In the genomic region with DNA sequence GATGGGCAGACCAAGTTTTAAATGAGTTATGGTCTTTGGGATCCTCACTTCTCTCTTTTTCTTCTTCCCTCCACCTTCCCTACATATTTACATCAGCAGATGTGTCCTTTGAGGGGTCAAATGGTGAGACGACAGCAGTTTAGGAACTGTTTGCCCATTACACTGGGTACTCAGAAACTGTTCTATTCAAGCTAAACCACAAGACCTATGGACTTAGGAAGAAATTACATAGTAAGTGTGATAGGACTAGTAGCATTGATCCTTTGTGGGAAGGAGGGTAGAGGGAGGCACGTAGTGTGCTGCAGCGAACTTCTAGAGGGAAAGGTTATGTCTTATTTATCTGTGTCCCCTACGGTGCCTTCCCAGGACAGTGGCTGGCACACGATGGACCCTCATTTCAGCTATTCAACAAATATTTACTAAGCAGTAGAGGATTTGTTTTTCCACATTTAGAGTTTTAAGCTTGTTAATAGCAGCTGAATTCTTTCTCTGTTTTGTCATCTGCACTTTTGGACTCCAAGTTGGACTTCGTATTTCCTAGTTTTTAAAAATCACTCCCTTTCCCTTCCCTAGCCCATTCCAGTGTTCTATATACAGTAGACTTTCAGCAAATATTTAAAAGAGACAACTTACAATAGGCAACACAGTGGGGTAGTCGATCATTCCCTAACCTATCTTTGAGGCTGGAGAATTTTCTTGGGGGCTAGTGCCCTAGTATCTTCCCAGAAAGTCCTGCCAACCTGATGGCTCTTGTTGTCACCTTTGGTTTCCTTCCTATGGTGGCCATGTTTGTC, we compare ENCODE assay signal across 19 cellular contexts. TPM values are rescaled to one million over a fixed set of nuclear protein-coding genes. Genes with fewer than 3 reads are reported as not detected.
DNase-seq lines count a peak whose midpoint lies in the region; ATAC-seq, FAIRE-seq and TF ChIP-seq lines count a peak whose summit lies in the region.
"Had no signal": no experiment of that assay in that cellular context is flagged by ENCODE, and none has a peak within 500 bp of the region (broad histone marks: within the 10 kb centered on the region; RNA-seq: fewer than 3 reads in every experiment).

No MANE protein-coding gene starts in this region.

- H3K36me3 Mint-ChIP-seq in HFFc6 (ENCODE audit: low read depth) (peaks cover 12% of the 10 kb centered on the region; the same call in 1 of the 2 replicates), mesothelial cell of epicardium (peaks cover 13% of the 10 kb centered on the region)
- H3K36me3 Mint-ChIP-seq: naive thymus-derived CD4-positive, alpha-beta T cell had no signal

- H3K4me3 Mint-ChIP-seq in HFFc6 (peak overlapping the region; percentile 38; the same call in 1 of the 2 replicates), mesothelial cell of epicardium (no peak overlapping the region)
- H3K4me3 Mint-ChIP-seq: activated naive CD8-positive, alpha-beta T cell treated with anti-CD3 and anti-CD28 coated beads, Interleukin-2, amount 50 U/mL, for 24 hours; activated T-cell treated with anti-CD3 and anti-CD28 coated beads, Interleukin-2, amount 50 U/mL, for 4 hours; IgD-negative memory B cell; naive thymus-derived CD4-positive, alpha-beta T cell had no signal

- H3K27me3 ChIP-seq in endothelial cell of umbilical vein (ENCODE audit: control insufficient read depth in 2 of 2, insufficient read depth in 2 of 2, low read length in 2 of 2) (no peaks in the 10 kb centered on the region), stomach (no peaks in the 10 kb centered on the region)

- no peak for FAIRE-seq in endothelial cell of umbilical vein (lab: Jason Lieb, UNC)

- peaks cover 1 to 11% of the 10 kb centered on the region in 2 experiments for H3K36me3 ChIP-seq in endothelial cell of umbilical vein (ENCODE audit: control insufficient read depth in 2 of 2, extremely low read depth in 1 of 2, insufficient read depth in 2 of 2, low read length in 2 of 2)
- H3K36me3 ChIP-seq in stomach = peaks cover 0 to 18% (median 2%) of the 10 kb centered on the region in 4 donors

- H3K9me3 Mint-ChIP-seq in HFFc6 (no peaks in the 10 kb centered on the region), mesothelial cell of epicardium (no peaks in the 10 kb centered on the region)
- H3K9me3 Mint-ChIP-seq: activated naive CD8-positive, alpha-beta T cell treated with anti-CD3 and anti-CD28 coated beads, Interleukin-2, amount 50 U/mL, for 24 hours; activated T-cell treated with anti-CD3 and anti-CD28 coated beads, Interleukin-2, amount 50 U/mL, for 4 hours; IgD-negative memory B cell had no signal

- POLR2A ChIA-PET in endothelial cell of umbilical vein (lab: Charles Lee) = no interaction called here

- DNase-seq in HFFc6 (no peak), endothelial cell of umbilical vein (ENCODE audit: low read depth, low spot score) (peak; percentile 46), mesothelial cell of epicardium (ENCODE audit: low spot score in 2 of 2, unreplicated experiment in 2 of 2) (no peak), stomach (no peak)
- no peak for DNase-seq in activated T-cell treated with anti-CD3 and anti-CD28 coated beads, Interleukin-2, amount 50 U/mL, for 1 hour
- DNase-seq: activated CD4-positive, alpha-beta T cell treated with anti-CD3 and anti-CD28 coated beads for 4 hours; activated naive CD8-positive, alpha-beta T cell treated with anti-CD3 and anti-CD28 coated beads, Interleukin-2, amount 50 U/mL, for 24 hours; activated T-cell treated with anti-CD3 and anti-CD28 coated beads, Interleukin-2, amount 50 U/mL, for 4 hours; AML-193; DMS53; naive thymus-derived CD4-positive, alpha-beta T cell; NCI-H146; NCI-H510A treated with DMSO at 0.1 percent for 48 hours; stimulated activated CD4-positive, alpha-beta T cell treated with anti-CD3 and anti-CD28 coated beads, Interleukin-12 subunit alpha, Interleukin-12 subunit beta, amount 100 ng/mL, for 4 hours; trophoblast cell had no signal

- H3K4me3 ChIP-seq in endothelial cell of umbilical vein (replicated peaks in 1 of 3; ENCODE audit: insufficient read depth in 1 of 3, low read depth in 1 of 3, low read length in 3 of 3) = peak overlapping the region in 1 of 3 experiments; percentile 9
- H3K4me3 ChIP-seq in stomach = no peak overlapping the region

- H3K27ac ChIP-seq in endothelial cell of umbilical vein (ENCODE audit: insufficient read depth, low read depth, low read length) = peak overlapping the region; percentile 89
- peak overlapping the region; percentile 73 to 88 (median 81) for H3K27ac ChIP-seq in stomach

- peaks cover 3% of the 10 kb centered on the region; the same call in 1 of the 2 replicates for H3K27me3 Mint-ChIP-seq in HFFc6 (ENCODE audit: insufficient read depth)
- H3K27me3 Mint-ChIP-seq in mesothelial cell of epicardium (ENCODE audit: low read depth) = no peaks in the 10 kb centered on the region
- H3K27me3 Mint-ChIP-seq: activated naive CD8-positive, alpha-beta T cell treated with anti-CD3 and anti-CD28 coated beads, Interleukin-2, amount 50 U/mL, for 24 hours had no signal

- H3K9ac ChIP-seq in endothelial cell of umbilical vein (replicated peaks; ENCODE audit: extremely low read depth, insufficient read depth, low read length) = peak overlapping the region; percentile 11

- H3K4me1 ChIP-seq in endothelial cell of umbilical vein (ENCODE audit: control insufficient read depth, extremely low read depth, insufficient read depth, low read length) = peaks cover 65% of the 10 kb centered on the region
- peaks cover 45 to 78% (median 68%) of the 10 kb centered on the region in 4 donors for H3K4me1 ChIP-seq in stomach

- dilution Hi-C loops in endothelial cell of umbilical vein (cut with MboI; ENCODE audit: extremely low pct_ligation_motif_present, low sequenced_read_pairs) = no loop called here

- no peaks in the 10 kb centered on the region for H4K20me1 ChIP-seq in endothelial cell of umbilical vein (replicated peaks; ENCODE audit: control insufficient read depth, extremely low read depth, insufficient read depth, low read length)

- H3K9me1 ChIP-seq in endothelial cell of umbilical vein (replicated peaks; ENCODE audit: control insufficient read depth, extremely low read depth, insufficient read depth, low read length) = no peaks in the 10 kb centered on the region

- TSS peak; percentile 42 for BruUV-seq in endothelial cell of umbilical vein (replicated peaks; lab: Mats Ljungman, UMichigan)

- TF ChIP-seq POLR2A in endothelial cell of umbilical vein (IDR thresholded peaks at IDR 0.05; ENCODE audit: low read depth, low read length) (no peak), stomach (IDR thresholded peaks at IDR 0.05) (no peak)

- H3K4me1 Mint-ChIP-seq in HFFc6 (ENCODE audit: low read depth) (peaks cover 51% of the 10 kb centered on the region), mesothelial cell of epicardium (peaks cover 49% of the 10 kb centered on the region)
- H3K4me1 Mint-ChIP-seq: activated naive CD8-positive, alpha-beta T cell treated with anti-CD3 and anti-CD28 coated beads, Interleukin-2, amount 50 U/mL, for 24 hours; IgD-negative memory B cell had no signal

- WGBS in stomach, 5 donors = 21 to 29% (median 25%) methylated on average over 7 of the region's 7 CpGs

- peak overlapping the region; percentile 41 for H3K27ac Mint-ChIP-seq in HFFc6
- H3K27ac Mint-ChIP-seq in mesothelial cell of epicardium = peak overlapping the region; percentile 97
- H3K27ac Mint-ChIP-seq: activated naive CD8-positive, alpha-beta T cell treated with anti-CD3 and anti-CD28 coated beads, Interleukin-2, amount 50 U/mL, for 24 hours had no signal

- TF ChIP-seq CTCF in HFFc6 (IDR thresholded peaks at IDR 0.05) (no peak), endothelial cell of umbilical vein (IDR thresholded peaks at IDR 0.05; ENCODE audit: extremely low read depth in 1 of 2, insufficient read depth in 1 of 2, low read depth in 1 of 2, low read length in 2 of 2) (no peak), mesothelial cell of epicardium (IDR thresholded peaks at IDR 0.05; ENCODE audit: unreplicated experiment) (no peak), stomach (IDR thresholded peaks at IDR 0.05) (no peak)

- H3K9me3 ChIP-seq in endothelial cell of umbilical vein (replicated peaks; ENCODE audit: control insufficient read depth, insufficient read depth, low read length) (no peaks in the 10 kb centered on the region), stomach (no peaks in the 10 kb centered on the region)

- no peak for ATAC-seq in GM18502 (IDR thresholded peaks at IDR 0.05; ENCODE audit: poor library complexity, unreplicated experiment)
- ATAC-seq in GM21576 (IDR thresholded peaks at IDR 0.05; ENCODE audit: unreplicated experiment) = no peak
- no peak for ATAC-seq in HG02623 (IDR thresholded peaks at IDR 0.05; ENCODE audit: unreplicated experiment)
- ATAC-seq: activated naive CD8-positive, alpha-beta T cell treated with anti-CD3 and anti-CD28 coated beads, Interleukin-2, amount 50 U/mL, for 24 hours; activated T-cell treated with anti-CD3 and anti-CD28 coated beads, Interleukin-2, amount 50 U/mL, for 4 hours; naive thymus-derived CD4-positive, alpha-beta T cell had no signal

- TF ChIP-seq EP300 in stomach (IDR thresholded peaks at IDR 0.05) = no peak

- intact Hi-C loops in endothelial cell of umbilical vein (cut with micrococcal nuclease) (no loop called here), stomach (cut with DNase I; ENCODE audit: low total_unique reads) (no loop called here)

- CTCF ChIA-PET in endothelial cell of umbilical vein (lab: Charles Lee) = interaction anchor here (1.2 to 6.3 kb wide), 5 partner anchors 9 to 412 kb away, joined by 3 to 122 read pairs (median 20); a partner anchor contains a TSS

- H3K79me2 ChIP-seq in endothelial cell of umbilical vein (ENCODE audit: control insufficient read depth, insufficient read depth, low read length) = peaks cover 39% of the 10 kb centered on the region

- H2AFZ ChIP-seq in endothelial cell of umbilical vein (ENCODE audit: low read depth, low read length) = no peak overlapping the region

- H3K4me2 ChIP-seq in endothelial cell of umbilical vein (ENCODE audit: insufficient read depth, low read length) = peak overlapping the region; percentile 47

TF ChIP-seq in endothelial cell of umbilical vein, 7 proteins besides CTCF, POLR2A, EP300 and RAD21 (continues in another document):
- no peak for TF ChIP-seq GATA2 (IDR thresholded peaks at IDR 0.05; ENCODE audit: insufficient read depth, insufficient read length, low read depth, low read length)

RNA-seq across cellular contexts. Expression of a gene that starts 13.9 kb away (rescaled TPM):
- total RNA-seq in HFFc6 (2021; fragmentation: NEBNext Ultra II Directional; extraction: Animal tissue kit (Norgen Biotek cat#: 25700)) = 10 to 100 TPM; 11.0 to 13.8 (median 12.7) TPM
- 109 and 112 TPM in 2 replicates for total RNA-seq in endothelial cell of umbilical vein
- polyA plus RNA-seq in endothelial cell of umbilical vein = 50.4 and 56.6 TPM in 2 replicates
- polyA plus RNA-seq in endothelial cell of umbilical vein (2011; cell fraction: cytosol; rRNA removed) = 49.5 and 50.2 TPM in 2 replicates
- 65.8 and 87.7 TPM in 2 replicates for polyA plus RNA-seq in endothelial cell of umbilical vein (2011; cell fraction: nucleus; rRNA removed)
- polyA plus RNA-seq in endothelial cell of umbilical vein (2012) = 85.1 and 115 TPM in 2 replicates
- polyA minus RNA-seq in endothelial cell of umbilical vein = 141 and 152 TPM in 2 replicates
- polyA minus RNA-seq in endothelial cell of umbilical vein (2011; cell fraction: cytosol; rRNA and poly(A)+ RNA removed) = 11.5 TPM
- 58.9 and 89.5 TPM in 2 replicates for polyA minus RNA-seq in endothelial cell of umbilical vein (2011; cell fraction: nucleus; rRNA and poly(A)+ RNA removed)
- 20.1 to 22.5 TPM (median 20.7 TPM) in 3 replicates for total RNA-seq in mesothelial cell of epicardium
- total RNA-seq in stomach = 10 to 100 TPM in 4 of 5 donors, 1 to 10 TPM in 1; 6.1 to 55.8 (median 18.1) TPM
- polyA plus RNA-seq in stomach = 1 to 10 TPM; 2.4 to 4.7 (median 2.7) TPM
- total RNA-seq: naive thymus-derived CD4-positive, alpha-beta T cell had no signal
- polyA plus RNA-seq: IgD-negative memory B cell; naive thymus-derived CD4-positive, alpha-beta T cell had no signal
